ENCODE assay signal across 7 cellular contexts in the genomic region with DNA sequence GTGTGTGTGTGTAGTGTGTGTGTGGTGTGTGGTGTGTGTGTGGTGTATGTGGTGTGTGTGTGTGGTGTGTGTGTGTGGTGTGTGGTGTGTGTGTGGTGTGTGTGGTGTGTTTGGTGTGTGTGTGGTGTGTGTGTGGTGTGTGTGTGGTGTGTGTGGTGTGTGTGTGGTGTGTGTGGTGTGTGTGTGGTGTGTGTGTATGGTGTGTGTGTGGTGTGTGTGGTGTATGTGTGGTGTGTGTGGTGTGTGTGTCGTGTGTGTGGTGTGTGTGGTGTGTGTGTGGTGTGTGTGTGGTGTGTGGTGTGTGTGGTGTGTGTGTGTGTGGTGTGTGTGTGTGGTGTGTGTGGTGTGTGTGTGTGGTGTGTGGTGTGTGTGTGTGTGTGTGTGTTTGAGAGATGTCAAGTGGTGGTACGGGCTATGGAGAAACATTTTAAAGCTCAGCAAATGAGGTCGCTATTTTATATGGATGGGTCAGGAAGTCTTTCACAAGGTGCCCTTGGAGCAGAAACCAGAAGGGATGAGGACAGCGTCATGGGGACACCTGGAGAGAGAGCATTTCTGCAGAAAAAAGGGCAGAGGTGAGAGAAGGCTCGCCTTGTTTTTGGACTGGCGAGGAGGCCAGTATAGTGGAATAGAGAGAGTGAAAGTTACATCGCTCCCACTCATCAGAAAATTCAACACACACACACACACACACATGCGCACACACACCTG. TPM values are rescaled to one million over a fixed set of nuclear protein-coding genes. Genes with fewer than 3 reads are reported as not detected.
"Had no signal": no experiment of that assay in that cellular context is flagged by ENCODE, and none has a peak within 500 bp of the region (broad histone marks: within the 10 kb centered on the region; RNA-seq: fewer than 3 reads in every experiment).

No MANE protein-coding gene starts in this region.

RNA-seq across cellular contexts. Expression of a gene that starts 58.1 kb away (rescaled TPM):
- total RNA-seq: activated CD4-positive, alpha-beta T cell treated with anti-CD3 and anti-CD28 coated beads, Interleukin-2, amount 10 ng/mL, durations not matched to agents 24 days and 14 days; activated naive CD4-positive, alpha-beta T cell treated with anti-CD3 and anti-CD28 coated beads for 36 hours; activated naive CD8-positive, alpha-beta T cell treated with anti-CD3 and anti-CD28 coated beads for 36 hours; activated T-helper 17 cell treated with anti-CD3 and anti-CD28 coated beads, Interleukin-2, amount 50 U/mL, for 72 hours; SJSA1; T-helper 17 cell had no signal
- polyA plus RNA-seq: cardiac muscle cell had no signal
